In genomic region chr7:26375604-26376207, GRCh38 we compare ENCODE assay signal across 8 cellular contexts.
DNase-seq lines count a peak whose midpoint lies in the region; ATAC-seq, FAIRE-seq and TF ChIP-seq lines count a peak whose summit lies in the region.

No MANE protein-coding gene starts in this region.

- H3K18ac ChIP-seq in trophoblast cell (ENCODE audit: low read length), result no peak overlapping the region

- no peak overlapping the region for H2BK12ac ChIP-seq in trophoblast cell (ENCODE audit: low read length)

- H3K4me1 Mint-ChIP-seq in central memory CD8-positive, alpha-beta T cell, result peaks cover 12% of the 10 kb centered on the region

- no peaks in the 10 kb centered on the region for H3K36me3 ChIP-seq in trophoblast cell (ENCODE audit: control insufficient read depth in 1 of 2, insufficient read depth in 2 of 2, low read length in 2 of 2)
- no peaks in the 10 kb centered on the region for H3K36me3 ChIP-seq in SJCRH30

- no peak overlapping the region for H3K23ac ChIP-seq in trophoblast cell (ENCODE audit: low read length)

- H3K27ac ChIP-seq in trophoblast cell (ENCODE audit: low read depth, low read length) (no peak overlapping the region), SJCRH30 (no peak overlapping the region)

- FAIRE-seq in D721Med (lab: Jason Lieb, UNC), result peak; percentile 11

- no CpG with 5 or more reads among the region's 23 CpGs for WGBS in trophoblast cell (ENCODE audit: extremely low coverage, insufficient coverage, insufficient read length)

- no peak for TF ChIP-seq CTCF in D721Med (IDR thresholded peaks at IDR 0.05; ENCODE audit: insufficient read depth, missing control alignments)

- H3K36me3 Mint-ChIP-seq in central memory CD8-positive, alpha-beta T cell (ENCODE audit: insufficient read depth), result peaks cover 13% of the 10 kb centered on the region

- H3K4me3 Mint-ChIP-seq in central memory CD8-positive, alpha-beta T cell, result peak overlapping the region; percentile 83

- H3K9me3 Mint-ChIP-seq in central memory CD8-positive, alpha-beta T cell, result no peaks in the 10 kb centered on the region

- H3K4me2 ChIP-seq in trophoblast cell (ENCODE audit: low read length), result peak overlapping the region; percentile 100

- no peak overlapping the region for H4K12ac ChIP-seq in trophoblast cell (ENCODE audit: low read depth, low read length)

- H3K79me2 ChIP-seq in trophoblast cell (ENCODE audit: control insufficient read depth, insufficient read depth, low read length, poor library complexity), result no peaks in the 10 kb centered on the region

- H4K8ac ChIP-seq in trophoblast cell (ENCODE audit: low read depth, low read length), result no peak overlapping the region

- H3K27me3 ChIP-seq in trophoblast cell (ENCODE audit: insufficient read depth, low read length) (peaks cover 6% of the 10 kb centered on the region), SJCRH30 (0 out of 2 replicates have a peak, but pooled peaks cover 7% of the 10 kb centered on the region)

- H2AK5ac ChIP-seq in trophoblast cell (ENCODE audit: low read length), result no peak overlapping the region

- DNase-seq in D721Med (ENCODE audit: insufficient read length, low spot score) (no peak), NCI-H1092 treated with DMSO at 0.1 percent for 48 hours (lab: John Stamatoyannopoulos, UW) (peak; percentile 87), trophoblast cell (no peak), SJCRH30 (no peak), activated gamma-delta T cell treated with Interleukin-2 at 50 U/mL for 16 hours (no peak)
- no peak for DNase-seq in central memory CD8-positive, alpha-beta T cell (ENCODE audit: low spot score in 2 of 2)

- H3K4me1 ChIP-seq in trophoblast cell (ENCODE audit: control insufficient read depth in 1 of 2, insufficient read depth in 2 of 2, low read length in 2 of 2), result peaks cover 2 to 8% of the 10 kb centered on the region in 2 experiments
- H3K4me1 ChIP-seq in SJCRH30, result no peaks in the 10 kb centered on the region

- H3K27me3 Mint-ChIP-seq in central memory CD8-positive, alpha-beta T cell, result peaks cover 20% of the 10 kb centered on the region

- no peak overlapping the region for H4K91ac ChIP-seq in trophoblast cell (ENCODE audit: low read depth, low read length)

- no peaks in the 10 kb centered on the region for H3K9me3 ChIP-seq in trophoblast cell (ENCODE audit: insufficient read depth, low read depth, low read length)
- no peaks in the 10 kb centered on the region for H3K9me3 ChIP-seq in SJCRH30 (replicated peaks)

- no peak overlapping the region for H3K27ac Mint-ChIP-seq in central memory CD8-positive, alpha-beta T cell (ENCODE audit: low read depth)

- H3K14ac ChIP-seq in trophoblast cell (ENCODE audit: low read length), result no peak overlapping the region

- no peak overlapping the region for H3K4ac ChIP-seq in trophoblast cell (ENCODE audit: low read depth, low read length)

- H3K9ac ChIP-seq in trophoblast cell (ENCODE audit: low read length), result no peak overlapping the region

- no peak overlapping the region for H2AFZ ChIP-seq in trophoblast cell (ENCODE audit: insufficient read depth, low read length, poor library complexity)

- ATAC-seq in GM19467 (IDR thresholded peaks at IDR 0.05; ENCODE audit: unreplicated experiment), result peak; percentile 14
- ATAC-seq in central memory CD8-positive, alpha-beta T cell (replicated peaks; ENCODE audit: extremely low read depth, poor library complexity, severe bottlenecking), result no peak
- no peak for ATAC-seq in HG02970 (IDR thresholded peaks at IDR 0.05; ENCODE audit: low FRiP score, unreplicated experiment)

- no peaks in the 10 kb centered on the region for H3K79me1 ChIP-seq in trophoblast cell (ENCODE audit: low read length)

- H2BK5ac ChIP-seq in trophoblast cell (ENCODE audit: low read depth, low read length, poor library complexity), result no peak overlapping the region

- H2BK120ac ChIP-seq in trophoblast cell (ENCODE audit: insufficient read depth, low read length, poor library complexity), result no peak overlapping the region

- H3K4me3 ChIP-seq in trophoblast cell (ENCODE audit: low read depth, low read length), result peak overlapping the region; percentile 77
- no peak overlapping the region for H3K4me3 ChIP-seq in SJCRH30
